ENCODE assay signal across 8 cellular contexts in the genomic region with DNA sequence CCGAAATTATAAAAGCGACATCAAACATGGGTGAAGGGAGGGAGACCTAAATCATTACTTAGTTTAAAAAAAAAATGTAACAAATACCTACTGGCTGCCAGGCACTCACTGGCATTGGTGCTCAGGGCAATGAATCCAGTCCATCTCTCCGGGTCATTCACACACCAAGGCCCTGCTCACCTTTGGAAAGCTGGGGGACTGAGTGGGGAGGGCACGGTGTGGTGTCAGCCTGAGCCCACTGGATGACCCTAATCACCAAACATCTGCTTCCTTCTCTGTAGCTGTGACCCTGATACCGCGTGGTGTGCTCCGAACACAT. TPM values are rescaled to one million over a fixed set of nuclear protein-coding genes. Genes with fewer than 3 reads are reported as not detected.
A peak's percentile ranks its signal among the peaks of the same experiment; 100 is the strongest.
DNase-seq lines count a peak whose midpoint lies in the region; ATAC-seq, FAIRE-seq and TF ChIP-seq lines count a peak whose summit lies in the region.

No MANE protein-coding gene starts in this region.

- H3K27me3 ChIP-seq in keratinocyte (ENCODE audit: control insufficient read depth, extremely low read depth, insufficient read depth, low read length) (no peaks in the 10 kb centered on the region), stomach smooth muscle (ENCODE audit: control insufficient read depth in 1 of 2, insufficient read depth in 2 of 2, low read length in 2 of 2) (no peaks in the 10 kb centered on the region)

- H3K4me1 ChIP-seq in keratinocyte (ENCODE audit: control insufficient read depth, extremely low read depth, insufficient read depth, low read length) = peaks cover 10% of the 10 kb centered on the region
- peaks cover 13% of the 10 kb centered on the region for H3K4me1 ChIP-seq in stomach smooth muscle (ENCODE audit: control insufficient read depth, insufficient read depth, low read length)

- peak overlapping the region; percentile 70 to 95 (median 95) for H3K4me3 ChIP-seq in keratinocyte (ENCODE audit: control insufficient read depth in 2 of 3, extremely low read depth in 1 of 3, insufficient read depth in 2 of 3, low read depth in 1 of 3, low read length in 3 of 3)
- H3K4me3 ChIP-seq in stomach smooth muscle (ENCODE audit: low read length in 2 of 2) = peak overlapping the region; percentile 91 to 95

- peaks cover 14% of the 10 kb centered on the region for H3K36me3 Mint-ChIP-seq in T-helper 1 cell treated with Interleukin-12 subunit alpha and Interleukin-12 subunit beta and Interleukin-4 antibody, amounts not matched to agents 30 μg/mL and 1 μg/mL, for 36 hours (ENCODE audit: low read depth)
- H3K36me3 Mint-ChIP-seq in activated naive CD4-positive, alpha-beta T cell treated with anti-CD3 and anti-CD28 coated beads, Interleukin-2, amount 50 U/mL, for 72 hours = peaks cover 14 to 22% of the 10 kb centered on the region in 2 donors

- H3K27ac ChIP-seq in keratinocyte (ENCODE audit: control insufficient read depth, insufficient read depth, low read length) (peak overlapping the region; percentile 87), stomach smooth muscle (ENCODE audit: low read length) (peak overlapping the region; percentile 88)

- H3K79me2 ChIP-seq in keratinocyte (ENCODE audit: control insufficient read depth, insufficient read depth, low read length) = peaks cover 42% of the 10 kb centered on the region

- peak overlapping the region; percentile 89 for H3K27ac Mint-ChIP-seq in T-helper 1 cell treated with Interleukin-12 subunit alpha and Interleukin-12 subunit beta and Interleukin-4 antibody, amounts not matched to agents 30 μg/mL and 1 μg/mL, for 36 hours
- peak overlapping the region; percentile 97 for H3K27ac Mint-ChIP-seq in activated naive CD4-positive, alpha-beta T cell treated with anti-CD3 and anti-CD28 coated beads, Interleukin-2, amount 50 U/mL, for 72 hours

- peaks cover 30% of the 10 kb centered on the region for H3K4me1 Mint-ChIP-seq in T-helper 1 cell treated with Interleukin-12 subunit alpha and Interleukin-12 subunit beta and Interleukin-4 antibody, amounts not matched to agents 30 μg/mL and 1 μg/mL, for 36 hours (ENCODE audit: low read depth)

- H4K20me1 ChIP-seq in keratinocyte (ENCODE audit: control insufficient read depth, extremely low read depth, insufficient read depth, low read length) = no peaks in the 10 kb centered on the region

- H3K27me3 Mint-ChIP-seq in T-helper 1 cell treated with Interleukin-12 subunit alpha and Interleukin-12 subunit beta and Interleukin-4 antibody, amounts not matched to agents 30 μg/mL and 1 μg/mL, for 36 hours (ENCODE audit: low read depth) = no peaks in the 10 kb centered on the region

- H3K4me2 ChIP-seq in keratinocyte (ENCODE audit: control insufficient read depth, extremely low read depth, insufficient read depth, low read depth, low read length) = peak overlapping the region; percentile 90

- no peak for ATAC-seq in activated naive CD4-positive, alpha-beta T cell treated with anti-CD3 and anti-CD28 coated beads, Interleukin-2, amount 50 U/mL, for 72 hours
- no peak for ATAC-seq in HG03097 (IDR thresholded peaks at IDR 0.05; ENCODE audit: low FRiP score, unreplicated experiment)

- dilution Hi-C loops in keratinocyte (cut with MboI; ENCODE audit: extremely low pct_ligation_motif_present, low sequenced_read_pairs) = no loop called here

- H2AFZ ChIP-seq in keratinocyte (ENCODE audit: control insufficient read depth, low read length) = peak overlapping the region; percentile 100

- no peak for TF ChIP-seq CTCF in keratinocyte (optimal IDR thresholded peaks at IDR 0.05 in 1 of 3, IDR thresholded peaks at IDR 0.05 in 1 of 3, conservative IDR thresholded peaks at IDR 0.05 in 1 of 3; ENCODE audit: extremely low read depth in 1 of 3, insufficient read depth in 2 of 3, low read length in 3 of 3)

- no peaks in the 10 kb centered on the region for H3K9me3 Mint-ChIP-seq in T-helper 1 cell treated with Interleukin-12 subunit alpha and Interleukin-12 subunit beta and Interleukin-4 antibody, amounts not matched to agents 30 μg/mL and 1 μg/mL, for 36 hours
- no peaks in the 10 kb centered on the region for H3K9me3 Mint-ChIP-seq in activated naive CD4-positive, alpha-beta T cell treated with anti-CD3 and anti-CD28 coated beads, Interleukin-2, amount 50 U/mL, for 72 hours

- H3K36me3 ChIP-seq in keratinocyte (ENCODE audit: control insufficient read depth in 2 of 2, extremely low read depth in 1 of 2, insufficient read depth in 2 of 2, low read length in 2 of 2) = peaks cover 6 to 11% of the 10 kb centered on the region in 2 experiments
- peaks cover 11% of the 10 kb centered on the region in 2 donors for H3K36me3 ChIP-seq in stomach smooth muscle (ENCODE audit: control insufficient read depth in 2 of 2, insufficient read depth in 2 of 2, low read length in 2 of 2)

- H3K9me1 ChIP-seq in keratinocyte (ENCODE audit: control insufficient read depth, extremely low read depth, insufficient read depth, low read length) = no peaks in the 10 kb centered on the region

- H3K4me3 Mint-ChIP-seq in T-helper 1 cell treated with Interleukin-12 subunit alpha and Interleukin-12 subunit beta and Interleukin-4 antibody, amounts not matched to agents 30 μg/mL and 1 μg/mL, for 36 hours = peak overlapping the region; percentile 86

- no peaks in the 10 kb centered on the region for H3K9me3 ChIP-seq in keratinocyte (ENCODE audit: control insufficient read depth, low read depth, low read length)
- no peaks in the 10 kb centered on the region for H3K9me3 ChIP-seq in stomach smooth muscle (ENCODE audit: control insufficient read depth in 2 of 2, low read length in 2 of 2)

- peak overlapping the region; percentile 95 for H3K9ac ChIP-seq in keratinocyte (ENCODE audit: control insufficient read depth, extremely low read depth, insufficient read depth, low read length)
- H3K9ac ChIP-seq in stomach smooth muscle (ENCODE audit: low read length in 2 of 2) = peak overlapping the region; percentile 93 to 95

- DNase-seq in T-helper 1 cell = no peak
- DNase-seq in activated naive CD4-positive, alpha-beta T cell treated with anti-CD3 and anti-CD28 coated beads, Interleukin-2, amount 50 U/mL, for 72 hours (ENCODE audit: low spot score in 2 of 2) = no peak
- DNase-seq in keratinocyte (ENCODE audit: low read depth, low spot score) = no peak
- no peak for DNase-seq in NCI-H128 (lab: John Stamatoyannopoulos, UW; ENCODE audit: unreplicated experiment)
- no peak for DNase-seq in COLO668 (lab: John Stamatoyannopoulos, UW; ENCODE audit: unreplicated experiment)

- no peak for FAIRE-seq in keratinocyte (lab: Jason Lieb, UNC)

RNA-seq across cellular contexts. Expression of gene DDX1, which starts 0.3 kb away (rescaled TPM):
- total RNA-seq in activated naive CD4-positive, alpha-beta T cell treated with anti-CD3 and anti-CD28 coated beads, Interleukin-2, amount 50 U/mL, for 72 hours = 10 to 100 TPM; 30.4 to 82.4 TPM
- polyA plus RNA-seq in keratinocyte = 73.9 to 140 TPM (median 104 TPM) in 3 replicates
- 131 TPM for polyA plus RNA-seq in keratinocyte (2011; ENCODE audit: low read depth)
- 80.0 and 140 TPM in 2 replicates for polyA plus RNA-seq in keratinocyte (2011; cell fraction: cytosol; rRNA removed)
- polyA plus RNA-seq in keratinocyte (2011; cell fraction: nucleus; rRNA removed) = 88.1 and 123 TPM in 2 replicates
- 70.7 and 98.6 TPM in 2 replicates for polyA plus RNA-seq in keratinocyte (2012; ENCODE audit: low replicate concordance)
- 9.6 to 79.2 TPM (median 28.2 TPM) in 3 replicates for polyA minus RNA-seq in keratinocyte
- 45.5 TPM for polyA minus RNA-seq in keratinocyte (2011; cell fraction: cytosol; rRNA and poly(A)+ RNA removed)
- 26.5 and 57.1 TPM in 2 replicates for polyA minus RNA-seq in keratinocyte (2011; cell fraction: nucleus; rRNA and poly(A)+ RNA removed)

RNA-seq across cellular contexts. Expression of gene NBAS, which starts 30.2 kb away (rescaled TPM):
- 10 to 100 TPM; 30.5 to 46.3 TPM for total RNA-seq in activated naive CD4-positive, alpha-beta T cell treated with anti-CD3 and anti-CD28 coated beads, Interleukin-2, amount 50 U/mL, for 72 hours
- 24.5 to 28.1 TPM (median 27.9 TPM) in 3 replicates for polyA plus RNA-seq in keratinocyte
- polyA plus RNA-seq in keratinocyte (2011; ENCODE audit: low read depth) = 15.7 TPM
- 10.5 and 15.0 TPM in 2 replicates for polyA plus RNA-seq in keratinocyte (2011; cell fraction: cytosol; rRNA removed)
- 56.1 and 56.3 TPM in 2 replicates for polyA plus RNA-seq in keratinocyte (2011; cell fraction: nucleus; rRNA removed)
- 21.5 and 29.9 TPM in 2 replicates for polyA plus RNA-seq in keratinocyte (2012; ENCODE audit: low replicate concordance)
- polyA minus RNA-seq in keratinocyte = 47.7 to 84.9 TPM (median 70.4 TPM) in 3 replicates
- polyA minus RNA-seq in keratinocyte (2011; cell fraction: cytosol; rRNA and poly(A)+ RNA removed) = 26.5 TPM
- polyA minus RNA-seq in keratinocyte (2011; cell fraction: nucleus; rRNA and poly(A)+ RNA removed) = 69.6 and 114 TPM in 2 replicates
